9 cellular contexts compared by ENCODE assay signal in the genomic region with DNA sequence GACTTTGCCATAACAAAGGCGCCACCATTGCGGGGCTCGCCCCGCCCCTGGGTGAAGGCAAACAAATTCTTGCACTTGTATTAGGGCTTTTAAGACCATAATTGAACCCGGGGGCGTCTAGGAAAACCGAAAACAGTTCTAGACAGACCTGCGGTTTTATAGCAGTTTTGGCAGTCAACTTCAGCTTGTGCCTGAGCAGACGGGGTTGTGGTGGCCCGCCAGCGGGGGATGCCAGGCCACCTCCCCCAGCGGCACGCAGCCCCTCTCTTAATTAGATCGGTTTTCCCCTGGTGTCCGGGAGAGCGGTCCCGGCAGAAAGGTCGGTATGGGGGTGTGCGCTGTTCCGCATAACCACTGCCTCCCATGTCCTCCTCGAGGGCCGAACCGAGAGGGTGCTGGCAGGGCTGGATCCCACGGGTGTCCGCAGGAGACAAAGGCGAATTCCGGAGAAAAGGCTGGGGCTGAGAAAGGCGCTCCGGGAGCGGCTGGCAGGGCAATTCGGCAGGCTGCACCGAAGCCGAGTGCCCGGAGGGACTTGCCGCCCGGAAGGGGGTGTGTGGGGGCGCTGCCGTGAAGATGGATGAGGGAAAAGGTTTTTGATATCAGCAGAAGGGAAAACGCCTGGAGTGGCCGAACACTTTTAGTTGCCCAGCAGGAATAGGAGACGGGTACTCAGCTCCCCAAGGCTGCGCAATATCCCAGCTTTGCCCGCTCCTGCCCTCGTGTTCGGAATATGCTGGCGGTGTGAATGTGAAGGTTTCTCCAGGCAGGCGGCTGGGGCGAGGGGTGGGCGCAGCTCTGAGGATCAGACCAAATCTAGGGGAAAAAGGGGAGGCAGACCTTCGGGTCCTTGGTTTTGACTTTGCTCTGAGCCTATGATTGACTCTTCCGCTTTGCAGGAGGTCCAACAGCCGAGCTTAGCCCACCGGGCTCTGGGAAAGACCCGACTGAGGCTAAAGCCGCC. TPM values are rescaled to one million over a fixed set of nuclear protein-coding genes. Genes with fewer than 3 reads are reported as not detected.
DNase-seq lines count a peak whose midpoint lies in the region; ATAC-seq, FAIRE-seq and TF ChIP-seq lines count a peak whose summit lies in the region.
"Had no signal": no experiment of that assay in that cellular context is flagged by ENCODE, and none has a peak within 500 bp of the region (broad histone marks: within the 10 kb centered on the region; RNA-seq: fewer than 3 reads in every experiment).

No MANE protein-coding gene starts in this region.

- H3K27ac ChIP-seq in SK-N-MC (no peak overlapping the region), rectal smooth muscle tissue (ENCODE audit: low read depth, low read length) (peak overlapping the region; percentile 89)
- H3K27ac ChIP-seq: pancreas had no signal

- no peak for FAIRE-seq in D721Med (lab: Jason Lieb, UNC)
- FAIRE-seq: pancreas had no signal

- DNase-seq in ELR (ENCODE audit: low read depth) (peak; percentile 59), SK-N-MC (ENCODE audit: low read depth, low spot score) (no peak), fibroblast of villous mesenchyme (ENCODE audit: low read depth) (peak; percentile 65), NCI-H128 (lab: John Stamatoyannopoulos, UW; ENCODE audit: unreplicated experiment) (no peak), D721Med (ENCODE audit: insufficient read length, low spot score) (no peak)
- no peak for DNase-seq in central memory CD4-positive, alpha-beta T cell

- TF ChIP-seq CTCF in fibroblast of villous mesenchyme (IDR thresholded peaks at IDR 0.05; ENCODE audit: insufficient read depth, low read depth, low read length), result no peak
- no peak for TF ChIP-seq CTCF in D721Med (IDR thresholded peaks at IDR 0.05; ENCODE audit: insufficient read depth, missing control alignments)

- peaks cover 8% of the 10 kb centered on the region for H3K27me3 ChIP-seq in rectal smooth muscle tissue (ENCODE audit: control insufficient read depth, insufficient read depth, low read length)

- H3K9ac ChIP-seq in SK-N-MC (ENCODE audit: insufficient read length) (no peak overlapping the region), rectal smooth muscle tissue (ENCODE audit: low read length) (peak overlapping the region; percentile 2)

- H3K4me3 ChIP-seq in SK-N-MC (peak overlapping the region; percentile 33; the same call in 1 of the 2 replicates), fibroblast of villous mesenchyme (ENCODE audit: low read depth, low read length) (peak overlapping the region; percentile 67), rectal smooth muscle tissue (ENCODE audit: low read length) (peak overlapping the region; percentile 60)

- no peaks in the 10 kb centered on the region for H3K9me3 ChIP-seq in SK-N-MC (ENCODE audit: low read depth, low read length)
- H3K9me3 ChIP-seq: pancreas had no signal

- no peak for ATAC-seq in HG03378 (IDR thresholded peaks at IDR 0.05; ENCODE audit: unreplicated experiment)

- peaks cover 8% of the 10 kb centered on the region for H3K4me1 ChIP-seq in rectal smooth muscle tissue (ENCODE audit: control insufficient read depth, insufficient read depth, low read length)

- H3K36me3 ChIP-seq in SK-N-MC (ENCODE audit: insufficient read depth, low read length) (no peaks in the 10 kb centered on the region), rectal smooth muscle tissue (ENCODE audit: control insufficient read depth, insufficient read depth, low read length) (no peaks in the 10 kb centered on the region)
- H3K36me3 ChIP-seq: pancreas had no signal

RNA-seq across cellular contexts. Expression of gene HOXA11, which starts 3.0 kb away (rescaled TPM):
- total RNA-seq in fibroblast of villous mesenchyme, result 41.9 and 47.1 TPM in 2 replicates
- total RNA-seq: pancreas had no signal

RNA-seq across cellular contexts. Expression of gene HOXA13, which starts 11.9 kb away (rescaled TPM):
- 1.3 and 2.6 TPM in 2 replicates for total RNA-seq in fibroblast of villous mesenchyme

RNA-seq across cellular contexts. Expression of gene HOXA10, which starts 13.9 kb away (rescaled TPM):
- 39.0 and 47.1 TPM in 2 replicates for total RNA-seq in fibroblast of villous mesenchyme

RNA-seq across cellular contexts. Expression of gene HOXA9, which starts 22.6 kb away (rescaled TPM):
- 17.1 and 20.3 TPM in 2 replicates for total RNA-seq in fibroblast of villous mesenchyme

RNA-seq across cellular contexts. Expression of gene HOXA7, which starts 31.5 kb away (rescaled TPM):
- 2.2 and 2.3 TPM in 2 replicates for total RNA-seq in fibroblast of villous mesenchyme

Comparison
In these comparisons a context has a peak if more than half of its experiments do, and no peak if none do; other contexts are left out.
1. DNase-seq: peak in ELR (single experiment) and fibroblast of villous mesenchyme (single experiment); none in SK-N-MC (single experiment), NCI-H128 (single experiment), D721Med (single experiment) and central memory CD4-positive, alpha-beta T cell (single experiment).
2. Peak in every context shown above with its lines, with median percentiles within 50 percentile points of each other: H3K4me3 ChIP-seq.